ENCODE assay signal across 1 cellular context in the genomic region with DNA sequence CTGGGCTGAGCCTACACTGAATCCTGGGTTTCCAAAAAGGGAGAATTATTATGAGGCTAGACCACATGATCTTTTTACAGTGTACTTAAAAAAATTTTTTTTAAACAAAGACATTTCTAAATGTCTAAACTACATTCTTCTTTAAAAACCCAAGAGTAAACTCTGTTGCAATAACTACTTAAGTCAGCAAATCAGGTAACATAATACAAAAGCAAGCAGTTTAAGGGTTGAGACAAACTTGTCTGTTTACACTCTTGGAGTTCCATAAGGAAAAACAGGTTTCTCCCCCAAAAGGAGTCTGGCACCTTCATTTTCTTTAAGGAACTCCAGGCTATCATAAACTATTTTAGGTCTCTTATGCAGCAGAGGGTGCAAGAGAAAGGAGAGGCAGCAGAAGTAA.
TF ChIP-seq lines count a peak whose summit lies in the region.

No MANE protein-coding gene starts in this region.

TF ChIP-seq in GM23338, 12 proteins besides CTCF, POLR2A, EP300 and RAD21 (continued from another document):
- TF ChIP-seq, protein P1, sequence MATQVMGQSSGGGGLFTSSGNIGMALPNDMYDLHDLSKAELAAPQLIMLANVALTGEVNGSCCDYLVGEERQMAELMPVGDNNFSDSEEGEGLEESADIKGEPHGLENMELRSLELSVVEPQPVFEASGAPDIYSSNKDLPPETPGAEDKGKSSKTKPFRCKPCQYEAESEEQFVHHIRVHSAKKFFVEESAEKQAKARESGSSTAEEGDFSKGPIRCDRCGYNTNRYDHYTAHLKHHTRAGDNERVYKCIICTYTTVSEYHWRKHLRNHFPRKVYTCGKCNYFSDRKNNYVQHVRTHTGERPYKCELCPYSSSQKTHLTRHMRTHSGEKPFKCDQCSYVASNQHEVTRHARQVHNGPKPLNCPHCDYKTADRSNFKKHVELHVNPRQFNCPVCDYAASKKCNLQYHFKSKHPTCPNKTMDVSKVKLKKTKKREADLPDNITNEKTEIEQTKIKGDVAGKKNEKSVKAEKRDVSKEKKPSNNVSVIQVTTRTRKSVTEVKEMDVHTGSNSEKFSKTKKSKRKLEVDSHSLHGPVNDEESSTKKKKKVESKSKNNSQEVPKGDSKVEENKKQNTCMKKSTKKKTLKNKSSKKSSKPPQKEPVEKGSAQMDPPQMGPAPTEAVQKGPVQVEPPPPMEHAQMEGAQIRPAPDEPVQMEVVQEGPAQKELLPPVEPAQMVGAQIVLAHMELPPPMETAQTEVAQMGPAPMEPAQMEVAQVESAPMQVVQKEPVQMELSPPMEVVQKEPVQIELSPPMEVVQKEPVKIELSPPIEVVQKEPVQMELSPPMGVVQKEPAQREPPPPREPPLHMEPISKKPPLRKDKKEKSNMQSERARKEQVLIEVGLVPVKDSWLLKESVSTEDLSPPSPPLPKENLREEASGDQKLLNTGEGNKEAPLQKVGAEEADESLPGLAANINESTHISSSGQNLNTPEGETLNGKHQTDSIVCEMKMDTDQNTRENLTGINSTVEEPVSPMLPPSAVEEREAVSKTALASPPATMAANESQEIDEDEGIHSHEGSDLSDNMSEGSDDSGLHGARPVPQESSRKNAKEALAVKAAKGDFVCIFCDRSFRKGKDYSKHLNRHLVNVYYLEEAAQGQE (IDR thresholded peaks at IDR 0.05; ENCODE audit: unreplicated experiment), result no peak
TF ChIP-seq in GM23338: peak in this region for 0.
